ENCODE assay signal across 22 cellular contexts in the genomic region with DNA sequence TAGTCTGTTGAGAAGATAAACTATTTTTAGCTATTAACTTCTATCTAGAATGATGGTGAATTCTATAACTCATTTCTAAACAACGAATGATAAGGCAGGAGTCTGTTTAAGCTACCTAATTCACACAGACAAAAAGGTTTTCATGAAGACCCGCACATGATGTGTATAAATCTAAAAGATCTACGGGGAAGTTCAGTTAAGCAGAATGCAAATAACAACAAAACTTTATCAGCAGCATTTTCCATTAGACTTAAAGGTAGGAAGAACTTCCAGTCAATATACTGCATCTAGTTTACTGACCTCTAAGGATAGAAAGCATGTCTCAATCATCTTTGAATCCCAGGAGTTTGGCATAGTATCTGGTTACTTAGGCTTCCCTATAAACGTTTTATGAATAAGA.
A peak's percentile ranks its signal among the peaks of the same experiment; 100 is the strongest.
DNase-seq lines count a peak whose midpoint lies in the region; ATAC-seq, FAIRE-seq and TF ChIP-seq lines count a peak whose summit lies in the region.
"Had no signal": no experiment of that assay in that cellular context is flagged by ENCODE, and none has a peak within 500 bp of the region (broad histone marks: within the 10 kb centered on the region; RNA-seq: fewer than 3 reads in every experiment).

No MANE protein-coding gene starts in this region.

- H3K27ac ChIP-seq in pancreas (no peak overlapping the region), esophagus squamous epithelium (no peak overlapping the region)
- no peak overlapping the region for H3K27ac ChIP-seq in CD4-positive, alpha-beta memory T cell (ENCODE audit: low read depth, low read length)
- H3K27ac ChIP-seq: C4-2B had no signal

- no peak for TF ChIP-seq POLR2A in H54 (IDR thresholded peaks at IDR 0.05; ENCODE audit: low read depth, low read length)
- no peak for TF ChIP-seq POLR2A in esophagus squamous epithelium (IDR thresholded peaks at IDR 0.05)

- POLR2A ChIA-PET in CD4-positive, alpha-beta memory T cell (lab: Charles Lee; ENCODE audit: partially characterized antibody) = no interaction called here

- no peaks in the 10 kb centered on the region for H3K27me3 ChIP-seq in pancreas
- H3K27me3 ChIP-seq in CD4-positive, alpha-beta memory T cell (ENCODE audit: insufficient read depth, low read length) = no peaks in the 10 kb centered on the region
- no peaks in the 10 kb centered on the region for H3K27me3 ChIP-seq in esophagus squamous epithelium

- intact Hi-C loops in activated T-helper 1 cell treated with anti-CD3 and anti-CD28 coated beads, Interleukin-12 subunit alpha, Interleukin-12 subunit beta, Interleukin-2, Interleukin-4 antibody, amounts not matched to agents 30 ng/mL and 10 ng/mL and 1 ng/mL, durations not matched to agents 14 hours and 24 hours and 36 hours (cut with micrococcal nuclease) = no loop called here
- intact Hi-C loops in pancreas (cut with DNase I) (no loop called here), esophagus squamous epithelium (cut with DNase I) (no loop called here)
- intact Hi-C loops in CD4-positive, alpha-beta memory T cell (cut with micrococcal nuclease) = no loop called here

- no peaks in the 10 kb centered on the region for H3K9me3 ChIP-seq in pancreas
- H3K9me3 ChIP-seq in CD4-positive, alpha-beta memory T cell (ENCODE audit: control insufficient read depth in 1 of 2, low read length in 2 of 2) = no peaks in the 10 kb centered on the region
- no peaks in the 10 kb centered on the region for H3K9me3 ChIP-seq in esophagus squamous epithelium

- H3K9me3 Mint-ChIP-seq in activated T-helper 1 cell treated with anti-CD3 and anti-CD28 coated beads, Interleukin-12 subunit alpha, Interleukin-12 subunit beta, Interleukin-2, Interleukin-4 antibody, amounts not matched to agents 30 ng/mL and 10 ng/mL and 1 ng/mL, durations not matched to agents 14 hours and 24 hours and 36 hours = peaks cover 11% of the 10 kb centered on the region
- H3K9me3 Mint-ChIP-seq in CD4-positive, alpha-beta memory T cell = no peaks in the 10 kb centered on the region
- H3K9me3 Mint-ChIP-seq: IgD-negative memory B cell had no signal

- 66 to 71% methylated on average over 4 of the region's 4 CpGs for WGBS in pancreas, 2 donors
- WGBS in esophagus squamous epithelium, 2 donors = 73 to 81% methylated on average over 4 of the region's 4 CpGs

- FAIRE-seq in D721Med (lab: Jason Lieb, UNC) (peak; percentile 60), H54 (lab: Jason Lieb, UNC) (peak; percentile 55), pancreas (lab: Jason Lieb, UNC) (peak; percentile 13)
- FAIRE-seq: A549, G401.6, GM12892, GM18507, HTR-8/SVneo had no signal

- CTCF ChIA-PET in CD4-positive, alpha-beta memory T cell (lab: Charles Lee; ENCODE audit: partially characterized antibody) = no interaction called here

- H3K4me3 ChIP-seq in pancreas = no peak overlapping the region
- no peak overlapping the region for H3K4me3 ChIP-seq in CD4-positive, alpha-beta memory T cell (ENCODE audit: low read length in 2 of 2)
- no peak overlapping the region for H3K4me3 ChIP-seq in esophagus squamous epithelium
- H3K4me3 ChIP-seq: A549, GM23338 had no signal

- TF ChIP-seq CTCF in D721Med (IDR thresholded peaks at IDR 0.05; ENCODE audit: insufficient read depth, missing control alignments) (no peak), pancreas (IDR thresholded peaks at IDR 0.05) (no peak), esophagus squamous epithelium (IDR thresholded peaks at IDR 0.05) (no peak)

- peaks cover 63% of the 10 kb centered on the region for H3K36me3 Mint-ChIP-seq in activated T-helper 1 cell treated with anti-CD3 and anti-CD28 coated beads, Interleukin-12 subunit alpha, Interleukin-12 subunit beta, Interleukin-2, Interleukin-4 antibody, amounts not matched to agents 30 ng/mL and 10 ng/mL and 1 ng/mL, durations not matched to agents 14 hours and 24 hours and 36 hours (ENCODE audit: low read depth)
- H3K36me3 Mint-ChIP-seq in CD4-positive, alpha-beta memory T cell = peaks cover 30 to 36% of the 10 kb centered on the region in 2 donors

- peaks cover 62% of the 10 kb centered on the region for H3K4me1 Mint-ChIP-seq in activated T-helper 1 cell treated with anti-CD3 and anti-CD28 coated beads, Interleukin-12 subunit alpha, Interleukin-12 subunit beta, Interleukin-2, Interleukin-4 antibody, amounts not matched to agents 30 ng/mL and 10 ng/mL and 1 ng/mL, durations not matched to agents 14 hours and 24 hours and 36 hours (ENCODE audit: low read depth)
- peaks cover 7 to 14% (median 9%) of the 10 kb centered on the region in 4 donors for H3K4me1 Mint-ChIP-seq in CD4-positive, alpha-beta memory T cell

- no peak overlapping the region for H3K4me3 Mint-ChIP-seq in activated T-helper 1 cell treated with anti-CD3 and anti-CD28 coated beads, Interleukin-12 subunit alpha, Interleukin-12 subunit beta, Interleukin-2, Interleukin-4 antibody, amounts not matched to agents 30 ng/mL and 10 ng/mL and 1 ng/mL, durations not matched to agents 14 hours and 24 hours and 36 hours
- H3K4me3 Mint-ChIP-seq in CD4-positive, alpha-beta memory T cell = no peak overlapping the region
- H3K4me3 Mint-ChIP-seq: CD4-positive, alpha-beta T cell; GM23338; HFFc6; IgD-negative memory B cell had no signal

- H3K36me3 ChIP-seq in pancreas = peaks cover 0 to 13% (median 0%) of the 10 kb centered on the region in 3 donors
- H3K36me3 ChIP-seq in CD4-positive, alpha-beta memory T cell (ENCODE audit: insufficient read depth, low read length) = no peaks in the 10 kb centered on the region
- H3K36me3 ChIP-seq in esophagus squamous epithelium = no peaks in the 10 kb centered on the region

- ATAC-seq in pancreas = no peak
- ATAC-seq: A549, GM23338, HCT116 had no signal

- H3K27me3 Mint-ChIP-seq in activated T-helper 1 cell treated with anti-CD3 and anti-CD28 coated beads, Interleukin-12 subunit alpha, Interleukin-12 subunit beta, Interleukin-2, Interleukin-4 antibody, amounts not matched to agents 30 ng/mL and 10 ng/mL and 1 ng/mL, durations not matched to agents 14 hours and 24 hours and 36 hours (ENCODE audit: insufficient read depth) = no peaks in the 10 kb centered on the region
- H3K27me3 Mint-ChIP-seq in CD4-positive, alpha-beta memory T cell = no peaks in the 10 kb centered on the region
- H3K27me3 Mint-ChIP-seq: CD4-positive, alpha-beta T cell; IgD-negative memory B cell had no signal

- H3K27ac Mint-ChIP-seq in activated T-helper 1 cell treated with anti-CD3 and anti-CD28 coated beads, Interleukin-12 subunit alpha, Interleukin-12 subunit beta, Interleukin-2, Interleukin-4 antibody, amounts not matched to agents 30 ng/mL and 10 ng/mL and 1 ng/mL, durations not matched to agents 14 hours and 24 hours and 36 hours = peak overlapping the region; percentile 26
- no peak overlapping the region for H3K27ac Mint-ChIP-seq in CD4-positive, alpha-beta memory T cell
- H3K27ac Mint-ChIP-seq: CD4-positive, alpha-beta T cell; IgD-negative memory B cell had no signal

- H3K4me1 ChIP-seq in pancreas (no peaks in the 10 kb centered on the region), esophagus squamous epithelium (no peaks in the 10 kb centered on the region)
- H3K4me1 ChIP-seq in CD4-positive, alpha-beta memory T cell (ENCODE audit: insufficient read depth, low read length) = no peaks in the 10 kb centered on the region

- DNase-seq in D721Med (ENCODE audit: insufficient read length, low spot score) (no peak), H54 (ENCODE audit: insufficient read length, low spot score) (no peak), pancreas (no peak), esophagus squamous epithelium (lab: John Stamatoyannopoulos, UW) (no peak)
- no peak for DNase-seq in activated T-helper 1 cell treated with anti-CD3 and anti-CD28 coated beads, Interleukin-12 subunit alpha, Interleukin-12 subunit beta, Interleukin-2, Interleukin-4 antibody, amounts not matched to agents 30 ng/mL and 10 ng/mL and 1 ng/mL, durations not matched to agents 14 hours and 24 hours and 36 hours (ENCODE audit: low spot score)
- no peak for DNase-seq in CD4-positive, alpha-beta memory T cell
- DNase-seq in stimulated activated CD4-positive, alpha-beta T cell treated with anti-CD3 and anti-CD28 coated beads, Interleukin-2, amount 100 ng/mL, for 24 hours = no peak
- DNase-seq: AML-193; CD4-positive, alpha-beta T cell; DMS53; H7; HFFc6; KG1 had no signal
